18 cellular contexts compared by ENCODE assay signal in genomic region chr18:78743078-78743477, GRCh38.
DNase-seq lines count a peak whose midpoint lies in the region; ATAC-seq, FAIRE-seq and TF ChIP-seq lines count a peak whose summit lies in the region.
"Had no signal": no experiment of that assay in that cellular context is flagged by ENCODE, and none has a peak within 500 bp of the region (broad histone marks: within the 10 kb centered on the region; RNA-seq: fewer than 3 reads in every experiment).

No MANE protein-coding gene starts in this region.

- H3K27me3 ChIP-seq in bronchial epithelial cell (ENCODE audit: control insufficient read depth, insufficient read depth, low read length) (no peaks in the 10 kb centered on the region), HepG2 (ENCODE audit: control insufficient read depth in 1 of 2, insufficient read depth in 2 of 2, low read length in 2 of 2) (peaks cover 0 to 19% of the 10 kb centered on the region in 2 experiments; a peak in 2 of 5 replicates)
- H3K27me3 ChIP-seq: BE2C had no signal

- intact Hi-C loops in HepG2 (cut with micrococcal nuclease; ENCODE audit: unreplicated experiment) = no loop called here
- intact Hi-C loops in sciatic nerve (cut with DNase I) = no loop called here

- no peaks in the 10 kb centered on the region for H4K20me1 ChIP-seq in HepG2 (ENCODE audit: insufficient read depth, low read length)

- TF ChIP-seq RAD21 in HepG2 (CRISPR knock-in tag; IDR thresholded peaks at IDR 0.05) = no peak

- CTCF ChIA-PET in HepG2 (lab: Yijun Ruan, JAX; ENCODE audit: low intra/inter-chr PET ratio, low total read pairs) = no interaction called here

- in situ Hi-C loops in HepG2 (cut with HindIII; ENCODE audit: extremely low pct_ligation_motif_present, low pct_unique_long_range_greater_than_20kb) = no loop called here

- no peak overlapping the region for H3K27ac ChIP-seq in HepG2 (ENCODE audit: extremely low read length, insufficient read depth, low read length)
- H3K27ac ChIP-seq: A549, C4-2B, HL-60 had no signal

- DNase-seq in bronchial epithelial cell (ENCODE audit: low read depth) (no peak), HepG2 (ENCODE audit: low spot score) (no peak), sciatic nerve (ENCODE audit: low spot score) (peak; percentile 18), DMS114 treated with DMSO at 0.1 percent for 48 hours (lab: John Stamatoyannopoulos, UW; ENCODE audit: unreplicated experiment) (no peak), SKM-1 treated with dmso at 0.1 percent for 144 hours (lab: John Stamatoyannopoulos, UW; ENCODE audit: unreplicated experiment) (no peak)
- DNase-seq: BE2C; CD4-positive, alpha-beta memory T cell; DMS153; DMS79 treated with DMSO at 0.1 percent for 48 hours; EL; GOT3 had no signal

- TF ChIP-seq CTCF in bronchial epithelial cell (IDR thresholded peaks at IDR 0.05; ENCODE audit: insufficient read depth, low read length, severe bottlenecking) (no peak), HepG2 (CRISPR knock-in tag; IDR thresholded peaks at IDR 0.05) (no peak)

- no peak for ATAC-seq in HepG2
- ATAC-seq in sciatic nerve = no peak
- ATAC-seq in GM21381 (IDR thresholded peaks at IDR 0.05; ENCODE audit: unreplicated experiment) = no peak
- ATAC-seq: A549 had no signal

- no peaks in the 10 kb centered on the region for H3K79me2 ChIP-seq in HepG2 (ENCODE audit: insufficient read depth, low read length)

- H3K4me2 ChIP-seq in HepG2 (ENCODE audit: low read depth, low read length) = no peak overlapping the region
- H3K4me2 ChIP-seq: A549 had no signal

- POLR2A ChIA-PET in HepG2 (lab: Yijun Ruan, JAX) = no interaction called here

- no TSS peak for BruUV-seq in HepG2 (replicated peaks; lab: Mats Ljungman, UMichigan)

- no peaks in the 10 kb centered on the region for H3K4me1 ChIP-seq in HepG2 (ENCODE audit: insufficient read depth, low read length)
- H3K4me1 ChIP-seq: A549, BE2C, HAP-1 had no signal

- TF ChIP-seq EP300 in HepG2 (IDR thresholded peaks at IDR 0.05; ENCODE audit: low read depth in 2 of 2, low read length in 2 of 2) (no peak), HepG2 (CRISPR knock-in tag; IDR thresholded peaks at IDR 0.05; ENCODE audit: borderline replicate concordance) (no peak)

- H3K4me3 ChIP-seq in bronchial epithelial cell (ENCODE audit: low read depth, low read length) (no peak overlapping the region), HepG2 (replicated peaks in 1 of 3; ENCODE audit: insufficient read depth in 1 of 3, low read depth in 2 of 3, low read length in 3 of 3) (no peak overlapping the region)
- H3K4me3 ChIP-seq: A549, HAP-1 had no signal

- no peak for TF ChIP-seq POLR2A in HepG2 (IDR thresholded peaks at IDR 0.05; ENCODE audit: insufficient read depth in 1 of 2, low read depth in 2 of 2, low read length in 2 of 2)

- FAIRE-seq in bronchial epithelial cell (lab: Jason Lieb, UNC) (peak; percentile 60), HepG2 (lab: Jason Lieb, UNC) (no peak)
- FAIRE-seq: A549, G401.6, GM12892 had no signal

- WGBS in HepG2 (ENCODE audit: low lambda C conversion rate) = 8% methylated on average over 5 of the region's 9 CpGs

- no peak overlapping the region for H3K9ac ChIP-seq in HepG2 (ENCODE audit: insufficient read depth, low read depth, low read length)

- H3K9me3 ChIP-seq in HepG2 (ENCODE audit: low read length) = no peaks in the 10 kb centered on the region
- H3K9me3 ChIP-seq: A549, BE2C, HAP-1 had no signal

- H2AFZ ChIP-seq in HepG2 (ENCODE audit: low read length) = no peak overlapping the region

- H3K36me3 ChIP-seq in bronchial epithelial cell (ENCODE audit: control insufficient read depth, insufficient read depth, low read length) (no peaks in the 10 kb centered on the region), HepG2 (replicated peaks in 1 of 2; ENCODE audit: control insufficient read depth in 1 of 2, insufficient read depth in 2 of 2, low read length in 2 of 2) (no peaks in the 10 kb centered on the region)
- H3K36me3 ChIP-seq: BE2C, HAP-1 had no signal

TF ChIP-seq in HepG2, 621 proteins besides CTCF, POLR2A, EP300 and RAD21:
- no peak for TF ChIP-seq FOXP4 (CRISPR knock-in tag; IDR thresholded peaks at IDR 0.05)
- TF ChIP-seq MNT (IDR thresholded peaks at IDR 0.05) = peak; percentile 70
